13 cellular contexts compared by ENCODE assay signal in the genomic region with DNA sequence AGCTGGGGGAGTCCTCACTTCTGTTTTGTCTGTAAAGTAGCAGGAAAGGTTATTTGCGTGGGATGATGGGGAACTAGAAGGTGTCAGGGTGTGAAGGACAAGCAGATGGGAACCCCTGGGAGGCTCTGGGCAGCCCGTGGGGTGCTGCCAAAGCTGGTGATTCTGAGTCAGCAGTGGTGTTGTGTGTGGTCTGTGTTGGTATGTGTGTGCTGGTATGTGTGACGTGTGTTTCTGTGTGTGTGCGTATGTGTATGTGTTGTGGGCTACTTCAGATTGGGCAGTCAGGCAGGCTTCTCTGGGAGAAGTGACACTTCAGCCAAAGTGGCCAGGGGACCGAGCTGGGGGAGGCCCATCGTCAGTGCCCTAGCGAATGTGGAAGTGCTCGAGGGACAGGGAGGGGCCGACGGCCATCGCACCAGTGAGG. TPM values are rescaled to one million over a fixed set of nuclear protein-coding genes. Genes with fewer than 3 reads are reported as not detected.
DNase-seq lines count a peak whose midpoint lies in the region; ATAC-seq and TF ChIP-seq lines count a peak whose summit lies in the region.
"Had no signal": no experiment of that assay in that cellular context is flagged by ENCODE, and none has a peak within 500 bp of the region (broad histone marks: within the 10 kb centered on the region; RNA-seq: fewer than 3 reads in every experiment).

No MANE protein-coding gene starts in this region.

- no peaks in the 10 kb centered on the region for H3K9me3 Mint-ChIP-seq in activated CD4-positive, alpha-beta T cell treated with anti-CD3 and anti-CD28 coated beads for 36 hours (ENCODE audit: low read depth)

- CTCF ChIA-PET in activated CD4-positive, alpha-beta T cell treated with anti-CD3 and anti-CD28 coated beads for 36 hours (lab: Charles Lee) = interaction anchor here (0.9 kb wide), 1 partner anchor 18 kb away, joined by 3 read pairs; no protein-coding TSS in a partner anchor

- H3K36me3 ChIP-seq in lung (ENCODE audit: control insufficient read depth in 2 of 2, insufficient read depth in 2 of 2, low read length in 2 of 2) = no peaks in the 10 kb centered on the region
- H3K36me3 ChIP-seq: BE2C had no signal

- H3K4me3 ChIP-seq in AG09309 (ENCODE audit: control insufficient read depth, low read depth, low read length) (no peak overlapping the region), lung (no peak overlapping the region)

- no peak for TF ChIP-seq CTCF in AG09309 (IDR thresholded peaks at IDR 0.05; ENCODE audit: control insufficient read depth, insufficient read depth, low read depth, low read length, missing control alignments)
- TF ChIP-seq CTCF in lung (IDR thresholded peaks at IDR 0.05; ENCODE audit: control extremely low read depth, extremely low read depth) = no peak

- H3K4me1 ChIP-seq in lung (ENCODE audit: control insufficient read depth in 2 of 2, insufficient read depth in 2 of 2, low read length in 2 of 2) = peaks cover 0 to 5% of the 10 kb centered on the region in 2 donors
- H3K4me1 ChIP-seq: BE2C had no signal

- H3K27me3 Mint-ChIP-seq in activated CD4-positive, alpha-beta T cell treated with anti-CD3 and anti-CD28 coated beads for 36 hours = peaks cover 15% of the 10 kb centered on the region

- peaks cover 3% of the 10 kb centered on the region for H3K4me1 Mint-ChIP-seq in activated CD4-positive, alpha-beta T cell treated with anti-CD3 and anti-CD28 coated beads for 36 hours

- POLR2A ChIA-PET in activated CD4-positive, alpha-beta T cell treated with anti-CD3 and anti-CD28 coated beads for 36 hours (lab: Charles Lee) = no interaction called here

- H3K4me3 Mint-ChIP-seq in activated CD4-positive, alpha-beta T cell treated with anti-CD3 and anti-CD28 coated beads for 36 hours = no peak overlapping the region

- peak; percentile 92 for DNase-seq in AG09309 (ENCODE audit: low read depth)
- DNase-seq in RPMI7951 (ENCODE audit: low read depth) = peak; percentile 89
- DNase-seq in lung (ENCODE audit: low spot score) = peak; percentile 51
- no peak for DNase-seq in COLO829 (ENCODE audit: low spot score)
- no peak for DNase-seq in activated CD4-positive, alpha-beta T cell treated with anti-CD3 and anti-CD28 coated beads for 36 hours
- DNase-seq in NCI-H510A (lab: John Stamatoyannopoulos, UW) = no peak
- no peak for DNase-seq in GDM1 (lab: John Stamatoyannopoulos, UW)
- DNase-seq: BE2C, foreskin melanocyte, mammary epithelial cell, NCI-H2227 treated with DMSO at 0.1 percent for 48 hours had no signal

- H3K27ac ChIP-seq in lung (ENCODE audit: low read depth in 1 of 2, low read length in 1 of 2) = no peak overlapping the region
- H3K27ac ChIP-seq: KMS-11 had no signal

- no peak overlapping the region for H3K27ac Mint-ChIP-seq in activated CD4-positive, alpha-beta T cell treated with anti-CD3 and anti-CD28 coated beads for 36 hours

- 44 to 46% methylated on average over 11 of the region's 11 CpGs for WGBS in lung, 2 donors

- H3K9me3 ChIP-seq in lung (ENCODE audit: control insufficient read depth in 2 of 2, insufficient read depth in 1 of 2, low read length in 1 of 2) = no peaks in the 10 kb centered on the region
- H3K9me3 ChIP-seq: BE2C had no signal

- H3K36me3 Mint-ChIP-seq in activated CD4-positive, alpha-beta T cell treated with anti-CD3 and anti-CD28 coated beads for 36 hours (ENCODE audit: low read depth) = no peaks in the 10 kb centered on the region

- no peaks in the 10 kb centered on the region for H3K27me3 ChIP-seq in lung (ENCODE audit: control insufficient read depth, insufficient read depth)
- H3K27me3 ChIP-seq: BE2C had no signal

- ATAC-seq in GM21360 (IDR thresholded peaks at IDR 0.05; ENCODE audit: unreplicated experiment) (peak; percentile 76), lung (ENCODE audit: insufficient read depth, low FRiP score) (peak; percentile 35)
- ATAC-seq in activated CD4-positive, alpha-beta T cell treated with anti-CD3 and anti-CD28 coated beads for 36 hours = no peak

- intact Hi-C loops in activated CD4-positive, alpha-beta T cell treated with anti-CD3 and anti-CD28 coated beads for 36 hours (cut with DNase I, micrococcal nuclease) = no loop called here

RNA-seq across cellular contexts. Expression of gene BDKRB2, which starts 15.3 kb away (rescaled TPM):
- 13.1 and 15.9 TPM in 2 replicates for total RNA-seq in RPMI7951 (2014; rRNA removed; shearing (Covaris generic))
- total RNA-seq in lung = 1 to 10 TPM; 2.1 to 2.6 TPM
- polyA plus RNA-seq in lung = 1 to 10 TPM in 1 of 2 donors, under 1 TPM in 1; 0.77 to 5.8 TPM
- not detected for total RNA-seq in activated CD4-positive, alpha-beta T cell treated with anti-CD3 and anti-CD28 coated beads for 36 hours

Comparison
In these comparisons a context has a peak if more than half of its experiments do, and no peak if none do; other contexts are left out.
1. DNase-seq: peak in AG09309 (single experiment), RPMI7951 (single experiment) and lung (single experiment); none in COLO829 (single experiment), activated CD4-positive, alpha-beta T cell treated with anti-CD3 and anti-CD28 coated beads for 36 hours (single experiment), NCI-H510A (single experiment) and GDM1 (single experiment).